In the genomic region with DNA sequence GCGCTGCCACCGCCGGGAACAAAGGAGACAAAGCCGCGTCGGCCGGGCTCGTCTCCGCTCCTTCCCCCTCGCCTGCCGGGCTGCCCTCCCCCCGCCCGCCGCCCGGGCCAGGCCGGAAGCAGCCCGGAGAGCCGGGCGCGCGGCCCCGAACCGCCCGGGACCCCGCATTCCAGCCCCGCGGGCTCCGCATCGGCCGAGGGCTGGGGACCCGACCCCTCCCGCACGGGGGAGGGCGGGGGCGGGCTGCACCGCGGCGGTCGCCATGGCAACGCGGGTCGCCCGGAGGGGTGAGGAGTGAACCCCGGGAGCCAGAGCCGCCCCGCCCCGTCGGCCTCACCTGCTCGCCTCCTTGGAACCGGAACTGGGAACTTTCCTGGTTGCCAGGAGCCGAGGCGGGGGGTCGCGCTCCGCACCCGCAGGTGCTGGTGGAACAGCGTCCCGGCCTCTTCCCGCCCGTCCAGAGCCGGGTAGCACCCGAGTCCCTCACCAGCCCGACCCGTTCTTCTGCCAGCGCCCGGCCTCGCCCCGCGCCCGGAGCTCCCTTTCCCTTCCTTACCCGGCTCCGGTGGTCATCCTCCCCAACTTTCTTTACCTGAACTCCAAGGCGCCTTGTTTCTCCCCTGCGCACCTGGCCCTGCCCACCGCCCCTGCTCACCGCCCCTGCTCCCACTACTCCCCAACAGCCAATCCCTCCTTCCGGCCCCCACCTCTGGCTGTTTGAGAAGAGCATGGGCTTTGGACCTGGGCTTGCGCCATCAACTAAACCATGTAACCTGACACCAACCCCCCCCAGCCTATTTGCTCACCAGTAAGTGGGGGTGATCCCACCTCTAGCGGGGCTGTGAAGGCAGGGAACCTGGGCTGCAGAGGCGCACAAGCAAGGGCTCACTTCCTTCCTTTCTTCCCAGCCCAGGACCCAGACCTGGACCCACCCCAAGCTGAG, we compare ENCODE assay signal across 1 cellular context.
TF ChIP-seq lines count a peak whose summit lies in the region.

TSS of gene PLXNB1 (minus strand) at position 671 of the 943 bp plus-strand sequence. CDS start 5,475 bp downstream, outside the sequence.

TF ChIP-seq in HEK293, 187 proteins besides CTCF, POLR2A, EP300 and RAD21 (continued from another document and continues in another):
- TF ChIP-seq ZNF629 (tag by site-specific recombination; IDR thresholded peaks at IDR 0.05) (peak; percentile 79), BCL11B (tag by site-specific recombination; IDR thresholded peaks at IDR 0.05; ENCODE audit: low read depth) (0 out of 2 replicates have a peak, but pooled peaks have one; percentile 26), ZNF776 (tag by site-specific recombination; IDR thresholded peaks at IDR 0.05; ENCODE audit: borderline replicate concordance) (no peak), ZBTB20 (tag by site-specific recombination; IDR thresholded peaks at IDR 0.05) (peak; percentile 94), ZNF558 (tag by site-specific recombination; IDR thresholded peaks at IDR 0.05) (no peak), ZNF423 (tag by site-specific recombination; IDR thresholded peaks at IDR 0.05) (peak; percentile 60; the same call in 1 of the 2 replicates), ZNF366 (tag by site-specific recombination; conservative IDR thresholded peaks at IDR 0.05) (peak; percentile 83), KLF1 (tag by site-specific recombination; IDR thresholded peaks at IDR 0.05) (peak; percentile 48; the same call in 1 of the 2 replicates), ZBTB17 (tag by site-specific recombination; IDR thresholded peaks at IDR 0.05) (peak; percentile 56), HIC1 (tag by site-specific recombination; IDR thresholded peaks at IDR 0.05) (peak; percentile 91), ZBTB10 (tag by site-specific recombination; IDR thresholded peaks at IDR 0.05) (peak; percentile 68; the same call in 1 of the 2 replicates), ZNF692 (tag by site-specific recombination; IDR thresholded peaks at IDR 0.05) (peak; percentile 43), ZNF16 (tag by site-specific recombination; IDR thresholded peaks at IDR 0.05; ENCODE audit: low read depth) (no peak), SP3 (tag by site-specific recombination; IDR thresholded peaks at IDR 0.05) (peak; percentile 66), ZNF600 (tag by site-specific recombination; IDR thresholded peaks at IDR 0.05) (peak; percentile 97), ZEB2 (tag by site-specific recombination; IDR thresholded peaks at IDR 0.05) (peak; percentile 69; the same call in 1 of the 2 replicates), ZNF610 (tag by site-specific recombination; IDR thresholded peaks at IDR 0.05; ENCODE audit: borderline replicate concordance) (0 out of 2 replicates have a peak, but pooled peaks have one; percentile 56), ZNF449 (tag by site-specific recombination; IDR thresholded peaks at IDR 0.05) (peak; percentile 33; the same call in 1 of the 2 replicates), HOXC10 (CRISPR knock-in tag; IDR thresholded peaks at IDR 0.05) (no peak), ZNF335 (tag by site-specific recombination; conservative IDR thresholded peaks at IDR 0.05) (peak; percentile 77), PRDM1 (tag by site-specific recombination; IDR thresholded peaks at IDR 0.05) (0 out of 2 replicates have a peak, but pooled peaks have one; percentile 13), ZNF280C (tag by site-specific recombination; IDR thresholded peaks at IDR 0.05) (no peak), BCL11A (tag by site-specific recombination; IDR thresholded peaks at IDR 0.05; ENCODE audit: low read depth) (peak; percentile 78), ZNF660 (tag by site-specific recombination; IDR thresholded peaks at IDR 0.05) (no peak), ZBTB8A (tag by site-specific recombination; IDR thresholded peaks at IDR 0.05) (peak; percentile 82), ZNF140 (tag by site-specific recombination; IDR thresholded peaks at IDR 0.05) (no peak), ZNF391 (tag by site-specific recombination; IDR thresholded peaks at IDR 0.05; ENCODE audit: borderline replicate concordance, low read depth) (peak; percentile 80; the same call in 1 of the 2 replicates), SCRT2 (tag by site-specific recombination; IDR thresholded peaks at IDR 0.05) (no peak), PRDM4 (tag by site-specific recombination; IDR thresholded peaks at IDR 0.05) (0 out of 2 replicates have a peak, but pooled peaks have one; percentile 32), GLIS1 (tag by site-specific recombination; IDR thresholded peaks at IDR 0.05) (peak; percentile 79), MEIS1 (CRISPR knock-in tag; IDR thresholded peaks at IDR 0.05; ENCODE audit: borderline replicate concordance) (no peak), ZNF18 (tag by site-specific recombination; IDR thresholded peaks at IDR 0.05) (peak; percentile 72), EGR2 (tag by site-specific recombination; IDR thresholded peaks at IDR 0.05; ENCODE audit: low read depth) (peak; percentile 85), KLF16 (tag by site-specific recombination; IDR thresholded peaks at IDR 0.05) (peak; percentile 53; the same call in 1 of the 2 replicates), ZNF341 (tag by site-specific recombination; IDR thresholded peaks at IDR 0.05; ENCODE audit: low read depth) (peak; percentile 99)
- TF ChIP-seq, protein P1, sequence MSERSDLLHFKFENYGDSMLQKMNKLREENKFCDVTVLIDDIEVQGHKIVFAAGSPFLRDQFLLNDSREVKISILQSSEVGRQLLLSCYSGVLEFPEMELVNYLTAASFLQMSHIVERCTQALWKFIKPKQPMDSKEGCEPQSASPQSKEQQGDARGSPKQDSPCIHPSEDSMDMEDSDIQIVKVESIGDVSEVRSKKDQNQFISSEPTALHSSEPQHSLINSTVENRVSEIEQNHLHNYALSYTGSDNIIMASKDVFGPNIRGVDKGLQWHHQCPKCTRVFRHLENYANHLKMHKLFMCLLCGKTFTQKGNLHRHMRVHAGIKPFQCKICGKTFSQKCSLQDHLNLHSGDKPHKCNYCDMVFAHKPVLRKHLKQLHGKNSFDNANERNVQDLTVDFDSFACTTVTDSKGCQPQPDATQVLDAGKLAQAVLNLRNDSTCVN (tag by site-specific recombination; optimal IDR thresholded peaks at IDR 0.05), result peak; percentile 63
- TF ChIP-seq, protein P2, sequence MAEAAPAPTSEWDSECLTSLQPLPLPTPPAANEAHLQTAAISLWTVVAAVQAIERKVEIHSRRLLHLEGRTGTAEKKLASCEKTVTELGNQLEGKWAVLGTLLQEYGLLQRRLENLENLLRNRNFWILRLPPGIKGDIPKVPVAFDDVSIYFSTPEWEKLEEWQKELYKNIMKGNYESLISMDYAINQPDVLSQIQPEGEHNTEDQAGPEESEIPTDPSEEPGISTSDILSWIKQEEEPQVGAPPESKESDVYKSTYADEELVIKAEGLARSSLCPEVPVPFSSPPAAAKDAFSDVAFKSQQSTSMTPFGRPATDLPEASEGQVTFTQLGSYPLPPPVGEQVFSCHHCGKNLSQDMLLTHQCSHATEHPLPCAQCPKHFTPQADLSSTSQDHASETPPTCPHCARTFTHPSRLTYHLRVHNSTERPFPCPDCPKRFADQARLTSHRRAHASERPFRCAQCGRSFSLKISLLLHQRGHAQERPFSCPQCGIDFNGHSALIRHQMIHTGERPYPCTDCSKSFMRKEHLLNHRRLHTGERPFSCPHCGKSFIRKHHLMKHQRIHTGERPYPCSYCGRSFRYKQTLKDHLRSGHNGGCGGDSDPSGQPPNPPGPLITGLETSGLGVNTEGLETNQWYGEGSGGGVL (tag by site-specific recombination; IDR thresholded peaks at IDR 0.05), result peak; percentile 100
